11 cellular contexts compared by ENCODE assay signal in the genomic region with DNA sequence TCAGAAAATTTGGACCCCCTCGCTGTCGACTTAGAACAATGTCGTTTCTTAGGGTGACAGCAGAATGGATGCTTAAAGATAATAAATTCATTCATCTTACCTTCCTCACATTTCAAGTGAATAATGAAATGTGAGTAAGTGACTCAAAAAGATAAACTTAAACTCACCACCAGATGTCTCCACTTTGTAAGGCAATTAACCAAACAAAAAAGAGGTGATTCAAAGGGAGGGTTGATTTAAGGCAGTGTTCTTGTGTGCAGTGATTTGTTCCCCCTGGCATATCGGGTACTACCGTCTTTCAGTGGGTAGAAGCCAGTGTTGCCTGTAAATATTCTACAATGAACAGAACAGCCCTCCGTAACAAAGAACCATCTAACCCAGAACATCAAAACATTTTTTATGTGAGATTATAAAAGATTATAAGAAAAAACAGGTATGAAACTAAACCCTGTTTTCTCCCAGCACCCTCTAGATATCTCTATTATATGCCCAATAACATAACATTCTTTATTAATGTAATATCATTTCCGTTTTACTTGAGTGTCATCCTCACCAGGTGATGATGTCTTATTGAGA.
DNase-seq lines count a peak whose midpoint lies in the region; ATAC-seq and TF ChIP-seq lines count a peak whose summit lies in the region.
"Had no signal": no experiment of that assay in that cellular context is flagged by ENCODE, and none has a peak within 500 bp of the region (broad histone marks: within the 10 kb centered on the region; RNA-seq: fewer than 3 reads in every experiment).

No MANE protein-coding gene starts in this region.

- no peaks in the 10 kb centered on the region for H3K27me3 ChIP-seq in cardiac muscle cell
- no peaks in the 10 kb centered on the region for H3K27me3 ChIP-seq in right atrium auricular region
- no peaks in the 10 kb centered on the region for H3K27me3 ChIP-seq in aorta (ENCODE audit: control insufficient read depth in 1 of 2, insufficient read depth in 2 of 2, low read length in 1 of 2)

- TF ChIP-seq POLR2A in GM18505 (IDR thresholded peaks at IDR 0.05; ENCODE audit: borderline replicate concordance, extremely low read depth, insufficient read depth, insufficient read length), result no peak

- no peaks in the 10 kb centered on the region for H3K36me3 ChIP-seq in cardiac muscle cell
- no peaks in the 10 kb centered on the region for H3K36me3 ChIP-seq in right atrium auricular region
- no peaks in the 10 kb centered on the region for H3K36me3 ChIP-seq in aorta (ENCODE audit: control insufficient read depth in 1 of 2, insufficient read depth in 2 of 2, low read length in 1 of 2)

- H3K27ac ChIP-seq in cardiac muscle cell (no peak overlapping the region), right atrium auricular region (no peak overlapping the region), aorta (ENCODE audit: low read depth in 1 of 2, low read length in 2 of 2) (no peak overlapping the region)

- H3K4me3 ChIP-seq in cardiac muscle cell, result no peak overlapping the region
- no peak overlapping the region for H3K4me3 ChIP-seq in right atrium auricular region
- no peak overlapping the region for H3K4me3 ChIP-seq in aorta (ENCODE audit: low read length in 2 of 2)

- DNase-seq in cardiac muscle cell (ENCODE audit: low read depth in 1 of 2, low spot score in 1 of 2), result peak; percentile 0 to 18
- DNase-seq in right atrium auricular region (ENCODE audit: low spot score), result no peak
- DNase-seq in RKO (ENCODE audit: low spot score), result peak; percentile 78
- DNase-seq in inferior parietal cortex (ENCODE audit: extremely low spot score), result peak; percentile 53
- no peak for DNase-seq in aorta
- no peak for DNase-seq in activated CD4-positive, alpha-beta T cell treated with anti-CD3 and anti-CD28 coated beads, Interleukin-2, amount 50 U/mL, for 48 hours
- DNase-seq in DMS79 treated with DMSO at 0.1 percent for 48 hours (lab: John Stamatoyannopoulos, UW), result no peak
- DNase-seq: activated CD4-positive, alpha-beta T cell treated with anti-CD3 and anti-CD28 coated beads, Interleukin-2, amount 10 ng/mL, durations not matched to agents 24 days and 14 days; CD8-positive, alpha-beta T cell; occipital lobe had no signal

- 25 to 26% methylated on average over 7 of the region's 7 CpGs for WGBS in aorta, 2 donors

- no peak for TF ChIP-seq CTCF in cardiac muscle cell (IDR thresholded peaks at IDR 0.05; ENCODE audit: low read depth, low read length)
- TF ChIP-seq CTCF in right atrium auricular region (IDR thresholded peaks at IDR 0.05), result peak in 1 of 2 donors; percentile 62

- H3K9me3 ChIP-seq in cardiac muscle cell (ENCODE audit: low read depth) (no peaks in the 10 kb centered on the region), right atrium auricular region (no peaks in the 10 kb centered on the region), aorta (ENCODE audit: control insufficient read depth, low read length) (no peaks in the 10 kb centered on the region)

- H3K4me1 ChIP-seq in cardiac muscle cell (ENCODE audit: low read depth) (no peaks in the 10 kb centered on the region), right atrium auricular region (no peaks in the 10 kb centered on the region), aorta (ENCODE audit: control insufficient read depth in 1 of 2, insufficient read depth in 2 of 2, low read length in 2 of 2) (no peaks in the 10 kb centered on the region)

- intact Hi-C loops in aorta (cut with DNase I), result loop anchor here in 1 of 2 donors (10.0 kb wide), 1 partner anchor 769 kb away; no protein-coding TSS in a partner anchor

- peak; percentile 15 for ATAC-seq in aorta (ENCODE audit: low FRiP score)
- no peak for ATAC-seq in GM18505 (IDR thresholded peaks at IDR 0.05; ENCODE audit: unreplicated experiment)
- ATAC-seq: CD8-positive, alpha-beta T cell had no signal

Comparison
In these comparisons a context has a peak if more than half of its experiments do, and no peak if none do; other contexts are left out.
1. DNase-seq: peak in cardiac muscle cell (2 of 2), RKO (single experiment) and inferior parietal cortex (single experiment); none in right atrium auricular region (single experiment), aorta (0 of 2), activated CD4-positive, alpha-beta T cell treated with anti-CD3 and anti-CD28 coated beads, Interleukin-2, amount 50 U/mL, for 48 hours (0 of 2) and DMS79 treated with DMSO at 0.1 percent for 48 hours (single experiment).